In the genomic region with DNA sequence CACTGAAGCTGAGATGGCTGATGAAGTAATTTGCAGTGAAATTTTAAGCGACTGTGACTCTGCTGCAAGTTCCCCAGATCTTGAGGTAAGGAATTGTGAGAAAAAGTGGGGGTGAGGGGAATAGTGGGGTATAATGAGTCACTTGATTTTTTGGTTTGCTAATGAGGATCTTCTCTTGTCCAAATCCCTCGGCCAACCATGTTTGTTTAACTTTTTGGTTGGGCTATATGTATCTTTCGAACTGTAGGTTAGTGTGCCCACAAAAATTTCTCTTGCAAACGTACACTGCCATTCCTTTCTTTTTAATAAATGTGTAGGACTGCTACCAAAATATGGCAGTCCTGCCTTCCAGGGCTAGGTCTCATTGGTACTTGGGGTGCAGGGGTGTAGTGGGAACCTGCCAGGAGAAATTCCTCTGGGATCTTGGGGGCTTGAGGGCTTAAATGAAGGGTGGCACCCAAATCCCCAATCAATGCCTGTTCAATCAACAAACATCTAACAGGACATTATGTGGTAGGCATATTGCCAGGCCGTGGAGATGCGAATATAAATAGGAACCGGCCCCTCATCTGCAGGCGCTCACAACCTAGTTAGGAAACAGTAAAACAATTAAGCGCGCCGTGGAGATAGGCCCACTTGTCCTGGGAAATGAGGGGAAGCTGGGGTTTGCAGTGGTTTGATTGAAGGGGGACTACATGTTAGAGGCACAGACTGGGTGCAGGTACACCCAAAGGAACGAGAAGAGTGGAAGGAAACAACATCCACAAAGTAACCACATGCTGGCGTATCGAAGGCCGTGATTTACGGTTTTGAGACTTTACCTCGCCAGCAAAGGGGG, we compare ENCODE assay signal across 8 cellular contexts. TPM values are rescaled to one million over a fixed set of nuclear protein-coding genes. Genes with fewer than 3 reads are reported as not detected.
A peak's percentile ranks its signal among the peaks of the same experiment; 100 is the strongest.
DNase-seq lines count a peak whose midpoint lies in the region; ATAC-seq and TF ChIP-seq lines count a peak whose summit lies in the region.

No MANE protein-coding gene starts in this region.

- H3K27ac ChIP-seq in AG04450 (ENCODE audit: low read depth, low read length): peak overlapping the region; percentile 93
- H3K27ac ChIP-seq in naive thymus-derived CD4-positive, alpha-beta T cell (ENCODE audit: low read depth, low read length): peak overlapping the region; percentile 89

- POLR2A ChIA-PET in AG04450 (lab: Yijun Ruan, JAX): interaction anchor here (1.0 to 3.2 kb wide), 2 partner anchors 14 to 237 kb away, joined by 3 to 54 read pairs; partner anchors contain the start of gene BCL2L2
- POLR2A ChIA-PET in naive thymus-derived CD4-positive, alpha-beta T cell (lab: Charles Lee): interaction anchor here (0.9 to 8.3 kb wide), 21 partner anchors 9 to 1843 kb away, joined by 3 to 286 read pairs (median 7); partner anchors contain the start of genes ACIN1, BCL2L2, C14orf119 and HOMEZ

- intact Hi-C loops in naive thymus-derived CD4-positive, alpha-beta T cell (cut with micrococcal nuclease): loop anchor here (2.0 to 5.0 kb wide), 7 partner anchors 61 to 1843 kb away; partner anchors contain the start of genes DHRS4 (in 1 of the 2), PRMT5 (in 1 of the 2), RAB2B (in 1 of the 2) and SDR39U1 (in 1 of the 2)

- no peak overlapping the region for H3K4me3 ChIP-seq in AG04450 (ENCODE audit: low read depth, low read length)
- H3K4me3 ChIP-seq in Jurkat, Clone E6-1 (ENCODE audit: low read length): peak overlapping the region; percentile 89
- H3K4me3 ChIP-seq in choroid plexus epithelial cell (ENCODE audit: low read depth, low read length): peak overlapping the region; percentile 50
- peak overlapping the region; percentile 70 for H3K4me3 ChIP-seq in naive thymus-derived CD4-positive, alpha-beta T cell (ENCODE audit: low read length)

- no peak for TF ChIP-seq CTCF in AG04450 (IDR thresholded peaks at IDR 0.05; ENCODE audit: low read depth, low read length)
- TF ChIP-seq CTCF in choroid plexus epithelial cell (conservative IDR thresholded peaks at IDR 0.05; ENCODE audit: low read depth, low read length): no peak
- no peak for TF ChIP-seq CTCF in omental fat pad (IDR thresholded peaks at IDR 0.05)

- no peaks in the 10 kb centered on the region for H3K9me3 ChIP-seq in AG04450 (ENCODE audit: control insufficient read depth, insufficient read depth, low read length)
- H3K9me3 ChIP-seq in naive thymus-derived CD4-positive, alpha-beta T cell (ENCODE audit: control insufficient read depth in 2 of 3, low read length in 3 of 3): no peaks in the 10 kb centered on the region

- peaks cover 22 to 38% (median 32%) of the 10 kb centered on the region in 7 donors for H3K4me1 Mint-ChIP-seq in naive thymus-derived CD4-positive, alpha-beta T cell

- H3K36me3 Mint-ChIP-seq in naive thymus-derived CD4-positive, alpha-beta T cell: peaks cover 0 to 24% (median 5%) of the 10 kb centered on the region in 5 donors

- peaks cover 0 to 3% (median 0%) of the 10 kb centered on the region in 11 donors for H3K9me3 Mint-ChIP-seq in naive thymus-derived CD4-positive, alpha-beta T cell

- ATAC-seq in naive thymus-derived CD4-positive, alpha-beta T cell: no peak
- ATAC-seq in HG02623 (IDR thresholded peaks at IDR 0.05; ENCODE audit: unreplicated experiment) (no peak), omental fat pad (ENCODE audit: low FRiP score) (no peak)

- H3K27me3 ChIP-seq in AG04450 (ENCODE audit: control insufficient read depth, insufficient read depth, low read length): no peaks in the 10 kb centered on the region
- no peaks in the 10 kb centered on the region for H3K27me3 ChIP-seq in naive thymus-derived CD4-positive, alpha-beta T cell (ENCODE audit: control insufficient read depth in 2 of 2, insufficient read depth in 2 of 2, low read length in 2 of 2)

- peaks cover 22% of the 10 kb centered on the region in 2 donors for H3K4me1 ChIP-seq in naive thymus-derived CD4-positive, alpha-beta T cell (ENCODE audit: control insufficient read depth in 2 of 2, insufficient read depth in 2 of 2, low read length in 2 of 2)

- DNase-seq in AG04450 (ENCODE audit: low read depth, low spot score): no peak
- DNase-seq in Jurkat, Clone E6-1 (ENCODE audit: low read depth, low spot score): no peak
- DNase-seq in choroid plexus epithelial cell (ENCODE audit: low read depth): no peak
- DNase-seq in naive thymus-derived CD4-positive, alpha-beta T cell: no peak
- no peak for DNase-seq in omental fat pad (ENCODE audit: low spot score)
- no peak for DNase-seq in SKM-1 treated with dmso at 0.1 percent for 144 hours (lab: John Stamatoyannopoulos, UW; ENCODE audit: unreplicated experiment)
- DNase-seq in cerebellum (ENCODE audit: low spot score): no peak

- H3K4me3 Mint-ChIP-seq in naive thymus-derived CD4-positive, alpha-beta T cell: peak overlapping the region; percentile 88 to 96 (median 92)

- peaks cover 15 to 22% (median 16%) of the 10 kb centered on the region in 3 experiments for H3K36me3 ChIP-seq in naive thymus-derived CD4-positive, alpha-beta T cell (ENCODE audit: control insufficient read depth in 2 of 3, insufficient read depth in 3 of 3, low read length in 3 of 3)

- CTCF ChIA-PET in AG04450 (lab: Charles Lee): interaction anchor here (0.6 to 2.9 kb wide), 4 partner anchors 19 to 1112 kb away, joined by 3 to 27 read pairs (median 9); no protein-coding TSS in a partner anchor
- CTCF ChIA-PET in naive thymus-derived CD4-positive, alpha-beta T cell (lab: Charles Lee): interaction anchor here (0.9 to 4.2 kb wide), 4 partner anchors 13 to 231 kb away, joined by 3 to 41 read pairs (median 4); partner anchors contain the start of genes BCL2L2, PPP1R3E and ZFHX2

- H3K27ac Mint-ChIP-seq in naive thymus-derived CD4-positive, alpha-beta T cell: peak overlapping the region; percentile 96 to 99 (median 98)

- peaks cover 0 to 3% (median 0%) of the 10 kb centered on the region in 5 donors for H3K27me3 Mint-ChIP-seq in naive thymus-derived CD4-positive, alpha-beta T cell

RNA-seq across cellular contexts. Expression of gene PABPN1, which starts 1.3 kb away (rescaled TPM):
- polyA plus RNA-seq in AG04450 (2011; rRNA removed): 174 and 182 TPM in 2 replicates
- polyA minus RNA-seq in AG04450 (2011; rRNA and poly(A)+ RNA removed): 69.7 and 73.5 TPM in 2 replicates
- 267 TPM for polyA plus RNA-seq in Jurkat, Clone E6-1 (2012; ENCODE audit: insufficient read depth, insufficient read length)
- total RNA-seq in naive thymus-derived CD4-positive, alpha-beta T cell: 100 to 1,000 TPM; 176 to 213 (median 196) TPM
- 10 to 100 TPM; 57.5 to 94.5 TPM for polyA plus RNA-seq in naive thymus-derived CD4-positive, alpha-beta T cell
- total RNA-seq in omental fat pad (10 to 100 TPM; 58.2 to 78.4 (median 59.2) TPM), cerebellum (54.4 TPM)

RNA-seq across cellular contexts. Expression of gene BCL2L2, which starts 13.3 kb away (rescaled TPM):
- 21.5 and 22.2 TPM in 2 replicates for polyA plus RNA-seq in AG04450 (2011; rRNA removed)
- 14.3 and 14.4 TPM in 2 replicates for polyA minus RNA-seq in AG04450 (2011; rRNA and poly(A)+ RNA removed)
- polyA plus RNA-seq in Jurkat, Clone E6-1 (2012; ENCODE audit: insufficient read depth, insufficient read length): 1.2 TPM
- total RNA-seq in naive thymus-derived CD4-positive, alpha-beta T cell: 1 to 10 TPM; 2.8 to 8.0 (median 5.6) TPM
- polyA plus RNA-seq in naive thymus-derived CD4-positive, alpha-beta T cell: not detected
- 10 to 100 TPM; 37.2 to 62.7 (median 51.8) TPM for total RNA-seq in omental fat pad
- total RNA-seq in cerebellum: 17.2 TPM

RNA-seq across cellular contexts. Expression of gene PPP1R3E, which starts 17.3 kb away (rescaled TPM):
- 2.4 and 2.8 TPM in 2 replicates for polyA plus RNA-seq in AG04450 (2011; rRNA removed)
- polyA minus RNA-seq in AG04450 (2011; rRNA and poly(A)+ RNA removed): 2.3 and 2.6 TPM in 2 replicates
- 19.1 TPM for polyA plus RNA-seq in Jurkat, Clone E6-1 (2012; ENCODE audit: insufficient read depth, insufficient read length)
- 100 to 1,000 TPM in 2 of 5 experiments, 10 to 100 TPM in 3; 35.7 to 138 (median 67.0) TPM for total RNA-seq in naive thymus-derived CD4-positive, alpha-beta T cell
- 1 to 10 TPM; 1.6 to 2.9 TPM for polyA plus RNA-seq in naive thymus-derived CD4-positive, alpha-beta T cell
- 10 to 100 TPM in 1 of 4 donors, 1 to 10 TPM in 3; 5.9 to 12.9 (median 6.9) TPM for total RNA-seq in omental fat pad
- total RNA-seq in cerebellum: 11.3 TPM

RNA-seq across cellular contexts. Expression of gene SLC22A17, which starts 32.7 kb away (rescaled TPM):
- polyA plus RNA-seq in AG04450 (2011; rRNA removed): 17.4 and 27.0 TPM in 2 replicates
- 12.6 and 17.5 TPM in 2 replicates for polyA minus RNA-seq in AG04450 (2011; rRNA and poly(A)+ RNA removed)
- polyA plus RNA-seq in Jurkat, Clone E6-1 (2012; ENCODE audit: insufficient read depth, insufficient read length): 22.7 TPM
- total RNA-seq in naive thymus-derived CD4-positive, alpha-beta T cell: 10 to 100 TPM in 3 of 5 experiments, 1 to 10 TPM in 2; 1.9 to 30.0 (median 22.6) TPM
- 10 to 100 TPM in 1 of 2 donors, 1 to 10 TPM in 1; 9.7 to 10.8 TPM for polyA plus RNA-seq in naive thymus-derived CD4-positive, alpha-beta T cell
- total RNA-seq in omental fat pad (10 to 100 TPM in 1 of 4 donors, 1 to 10 TPM in 3; 7.7 to 13.0 (median 8.4) TPM), cerebellum (115 TPM)

RNA-seq across cellular contexts. Expression of gene HOMEZ, which starts 34.0 kb away (rescaled TPM):
- polyA plus RNA-seq in AG04450 (2011; rRNA removed): 11.2 and 13.2 TPM in 2 replicates
- polyA minus RNA-seq in AG04450 (2011; rRNA and poly(A)+ RNA removed): 24.6 and 31.3 TPM in 2 replicates
- 18.1 TPM for polyA plus RNA-seq in Jurkat, Clone E6-1 (2012; ENCODE audit: insufficient read depth, insufficient read length)
- total RNA-seq in naive thymus-derived CD4-positive, alpha-beta T cell: 10 to 100 TPM in 3 of 5 experiments, 1 to 10 TPM in 2; 5.2 to 20.4 (median 15.5) TPM
- 1 to 10 TPM; 6.9 to 8.6 TPM for polyA plus RNA-seq in naive thymus-derived CD4-positive, alpha-beta T cell
- total RNA-seq in omental fat pad (10 to 100 TPM in 2 of 4 donors, 1 to 10 TPM in 2; 3.5 to 13.6 (median 10.6) TPM), cerebellum (4.4 TPM)
